In the genomic region with DNA sequence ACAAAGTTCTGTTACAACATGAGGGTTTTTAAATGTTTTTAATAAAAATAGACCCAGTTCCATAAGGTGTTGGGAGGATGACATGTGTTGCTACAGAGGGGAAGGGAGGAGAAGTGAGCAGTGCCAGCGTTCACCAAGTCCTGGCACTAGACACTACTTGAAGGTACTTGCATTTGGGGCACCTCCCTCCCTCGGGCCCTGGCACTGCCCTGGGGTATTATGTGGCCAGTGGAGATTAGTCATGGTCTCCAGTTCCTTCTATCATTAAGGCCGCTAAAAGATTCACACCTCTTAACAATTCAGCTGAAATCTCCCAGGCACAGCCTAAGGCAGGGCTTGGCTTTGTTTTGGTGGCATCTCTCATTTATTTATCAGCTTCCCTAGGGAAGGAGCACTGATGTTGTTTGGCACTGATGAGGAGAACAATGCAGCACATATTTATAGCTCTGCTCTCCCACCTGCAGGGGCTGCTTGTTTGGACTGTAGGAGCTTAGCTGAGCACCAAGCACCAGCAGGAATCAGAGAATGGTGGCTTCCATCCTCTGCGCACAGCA, we compare ENCODE assay signal across 30 cellular contexts.
DNase-seq lines count a peak whose midpoint lies in the region; ATAC-seq and TF ChIP-seq lines count a peak whose summit lies in the region.
"Had no signal": no experiment of that assay in that cellular context is flagged by ENCODE, and none has a peak within 500 bp of the region (broad histone marks: within the 10 kb centered on the region; RNA-seq: fewer than 3 reads in every experiment).

No MANE protein-coding gene starts in this region.

- CTCF ChIA-PET in mammary epithelial cell (lab: Charles Lee; ENCODE audit: low non-redundant PET) (no interaction called here), MCF 10A (lab: Yijun Ruan, JAX) (no interaction called here), WTC11 (lab: Charles Lee) (interaction anchor here (0.7 kb wide), 1 partner anchor 76 kb away, joined by 3 read pairs; no protein-coding TSS in a partner anchor)

- H3K9ac ChIP-seq in mammary epithelial cell (ENCODE audit: insufficient read depth, low read length) (no peak overlapping the region), MM.1S (ENCODE audit: low read length) (no peak overlapping the region)

- H2AFZ ChIP-seq in mammary epithelial cell (ENCODE audit: low read depth, low read length), result no peak overlapping the region
- H2AFZ ChIP-seq in MM.1S (ENCODE audit: low read length), result no peak overlapping the region

- WGBS in mammary epithelial cell (ENCODE audit: low coverage, missing lambda C conversion rate), result 47% methylated on average over 4 of the region's 4 CpGs

- BruUV-seq in mammary epithelial cell (replicated peaks; lab: Mats Ljungman, UMichigan) (no TSS peak), MCF 10A (replicated peaks; lab: Mats Ljungman, UMichigan) (no TSS peak)

- H3K27me3 Mint-ChIP-seq in MCF 10A (ENCODE audit: insufficient read depth, unreplicated experiment), result no peaks in the 10 kb centered on the region
- no peaks in the 10 kb centered on the region for H3K27me3 Mint-ChIP-seq in WTC11 (ENCODE audit: low read depth)
- no peaks in the 10 kb centered on the region for H3K27me3 Mint-ChIP-seq in natural killer cell (ENCODE audit: low read depth in 2 of 2)
- H3K27me3 Mint-ChIP-seq: activated CD4-positive, alpha-beta memory T cell treated with anti-CD3 and anti-CD28 coated beads for 36 hours; CD8-positive, alpha-beta memory T cell had no signal

- H3K4me3 ChIP-seq in mammary epithelial cell (replicated peaks in 1 of 3; ENCODE audit: insufficient read depth in 1 of 3, low read depth in 2 of 3, low read length in 3 of 3) (no peak overlapping the region), MM.1S (ENCODE audit: low read length) (no peak overlapping the region)
- H3K4me3 ChIP-seq: coronary artery, heart right ventricle, lower lobe of right lung, mucosa of descending colon, ovary had no signal

- H4K20me1 ChIP-seq in mammary epithelial cell (ENCODE audit: insufficient read depth, low read length), result no peaks in the 10 kb centered on the region
- no peaks in the 10 kb centered on the region for H4K20me1 ChIP-seq in MM.1S (ENCODE audit: insufficient read depth, low read length)

- no peaks in the 10 kb centered on the region for H3K9me2 ChIP-seq in MM.1S (replicated peaks; ENCODE audit: insufficient read depth, low read length)

- ATAC-seq in WTC11, result peak; percentile 50
- ATAC-seq in natural killer cell, result no peak
- ATAC-seq: HCT116, heart right ventricle, lower lobe of right lung, mucosa of descending colon, Panc1 had no signal

- H3K4me1 Mint-ChIP-seq in MCF 10A (ENCODE audit: insufficient read depth, unreplicated experiment) (no peaks in the 10 kb centered on the region), WTC11 (0 out of 2 replicates have a peak, but pooled peaks cover 3% of the 10 kb centered on the region), natural killer cell (no peaks in the 10 kb centered on the region)
- H3K4me1 Mint-ChIP-seq: CD8-positive, alpha-beta memory T cell had no signal

- H3K27ac Mint-ChIP-seq in MCF 10A (ENCODE audit: low read depth, unreplicated experiment), result no peak overlapping the region
- no peak overlapping the region for H3K27ac Mint-ChIP-seq in WTC11
- no peak overlapping the region for H3K27ac Mint-ChIP-seq in natural killer cell
- H3K27ac Mint-ChIP-seq: activated CD4-positive, alpha-beta memory T cell treated with anti-CD3 and anti-CD28 coated beads for 36 hours; CD8-positive, alpha-beta memory T cell; nephron had no signal

- H3K79me2 ChIP-seq in mammary epithelial cell (ENCODE audit: insufficient read depth, low read length) (no peaks in the 10 kb centered on the region), MM.1S (ENCODE audit: low read length) (no peaks in the 10 kb centered on the region)

- no peaks in the 10 kb centered on the region for H3F3A ChIP-seq in MM.1S (ENCODE audit: insufficient read depth, low read length)

- intact Hi-C loops in mammary epithelial cell (cut with micrococcal nuclease) (no loop called here), MCF 10A (cut with micrococcal nuclease) (no loop called here), natural killer cell (cut with micrococcal nuclease) (no loop called here)

- H3K27me3 ChIP-seq in mammary epithelial cell (ENCODE audit: insufficient read depth, low read length) (no peaks in the 10 kb centered on the region), MM.1S (replicated peaks; ENCODE audit: insufficient read depth, low read length) (no peaks in the 10 kb centered on the region)
- H3K27me3 ChIP-seq: BE2C, ovary had no signal

- peak; percentile 33 for DNase-seq in mammary epithelial cell
- no peak for DNase-seq in MCF 10A (ENCODE audit: unreplicated experiment)
- peak; percentile 87 for DNase-seq in NCI-H146 treated with DMSO at 0.1 percent for 48 hours (lab: John Stamatoyannopoulos, UW; ENCODE audit: unreplicated experiment)
- no peak for DNase-seq in WTC11 (ENCODE audit: low spot score)
- no peak for DNase-seq in NCI-H226
- DNase-seq in T-helper 2 cell, result no peak
- no peak for DNase-seq in MM.1S
- no peak for DNase-seq in natural killer cell
- DNase-seq: activated CD4-positive, alpha-beta memory T cell treated with anti-CD3 and anti-CD28 coated beads for 36 hours; activated CD8-positive, alpha-beta memory T cell treated with anti-CD3 and anti-CD28 coated beads, Interleukin-2, amount 50 U/mL, for 48 hours; activated naive CD4-positive, alpha-beta T cell treated with anti-CD3 and anti-CD28 coated beads, Interleukin-2, amount 50 U/mL, for 16 hours; amygdala; BE2C; CD8-positive, alpha-beta memory T cell; DMS79 treated with DMSO at 0.1 percent for 48 hours; effector memory CD4-positive, alpha-beta T cell; foreskin fibroblast; heart right ventricle; lower lobe of right lung; mucosa of descending colon; NCI-H1436; NCI-H510A; ovary; stimulated activated naive CD4-positive, alpha-beta T cell treated with Interleukin-2 at 50 U/mL for 16 hours; SW 1271; T1000 had no signal

- POLR2A ChIA-PET in MCF 10A (lab: Yijun Ruan, JAX), result no interaction called here
- POLR2A ChIA-PET in WTC11 (lab: Charles Lee), result no interaction called here

- in situ Hi-C loops in mammary epithelial cell (cut with MboI; ENCODE audit: low sequenced_read_pairs in 2 of 2), result no loop called here

- TF ChIP-seq CTCF in mammary epithelial cell (conservative IDR thresholded peaks at IDR 0.05 in 1 of 2, IDR thresholded peaks at IDR 0.05 in 1 of 2; ENCODE audit: extremely low read depth in 1 of 2, insufficient read depth in 1 of 2, low read depth in 1 of 2, low read length in 2 of 2) (no peak), MCF 10A (IDR thresholded peaks at IDR 0.05; ENCODE audit: unreplicated experiment) (no peak), WTC11 (IDR thresholded peaks at IDR 0.05) (no peak), MM.1S (IDR thresholded peaks at IDR 0.05; ENCODE audit: low read length) (no peak), natural killer cell (IDR thresholded peaks at IDR 0.05) (no peak)

- H3K9me3 Mint-ChIP-seq in MCF 10A (ENCODE audit: unreplicated experiment) (peaks cover 11% of the 10 kb centered on the region), WTC11 (no peaks in the 10 kb centered on the region), natural killer cell (no peaks in the 10 kb centered on the region)
- H3K9me3 Mint-ChIP-seq: activated CD4-positive, alpha-beta memory T cell treated with anti-CD3 and anti-CD28 coated beads for 36 hours; CD8-positive, alpha-beta memory T cell; nephron had no signal

- H3K4me3 Mint-ChIP-seq in MCF 10A (ENCODE audit: unreplicated experiment), result no peak overlapping the region
- H3K4me3 Mint-ChIP-seq in WTC11, result no peak overlapping the region
- no peak overlapping the region for H3K4me3 Mint-ChIP-seq in natural killer cell
- H3K4me3 Mint-ChIP-seq: activated CD4-positive, alpha-beta memory T cell treated with anti-CD3 and anti-CD28 coated beads for 36 hours; CD8-positive, alpha-beta memory T cell; nephron had no signal

- H3K36me3 ChIP-seq in mammary epithelial cell (ENCODE audit: insufficient read depth, low read length) (no peaks in the 10 kb centered on the region), MM.1S (replicated peaks; ENCODE audit: insufficient read depth, low read length) (no peaks in the 10 kb centered on the region)
- H3K36me3 ChIP-seq: BE2C, heart right ventricle, lower lobe of right lung, ovary had no signal

- dilution Hi-C loops in mammary epithelial cell (cut with HindIII; ENCODE audit: low sequenced_read_pairs), result no loop called here

- peaks cover 2% of the 10 kb centered on the region for H3K4me1 ChIP-seq in mammary epithelial cell (ENCODE audit: insufficient read depth, low read length)
- H3K4me1 ChIP-seq in MM.1S (ENCODE audit: low read length), result no peaks in the 10 kb centered on the region
- H3K4me1 ChIP-seq: BE2C, heart right ventricle, lower lobe of right lung had no signal

- H3K36me3 Mint-ChIP-seq in MCF 10A (ENCODE audit: insufficient read depth, unreplicated experiment) (no peaks in the 10 kb centered on the region), WTC11 (0 out of 2 replicates have a peak, but pooled peaks cover 2% of the 10 kb centered on the region), natural killer cell (no peaks in the 10 kb centered on the region)
- H3K36me3 Mint-ChIP-seq: activated CD4-positive, alpha-beta memory T cell treated with anti-CD3 and anti-CD28 coated beads for 36 hours; CD8-positive, alpha-beta memory T cell had no signal

- H3K27ac ChIP-seq in mammary epithelial cell (ENCODE audit: insufficient read depth, low read depth, low read length) (no peak overlapping the region), MM.1S (ENCODE audit: low read length) (no peak overlapping the region)
- H3K27ac ChIP-seq: coronary artery, heart right ventricle, lower lobe of right lung, ovary had no signal

- H3K9me3 ChIP-seq in mammary epithelial cell (replicated peaks; ENCODE audit: insufficient read depth, low read length) (no peaks in the 10 kb centered on the region), MM.1S (replicated peaks; ENCODE audit: insufficient read depth, low read length) (no peaks in the 10 kb centered on the region)
- H3K9me3 ChIP-seq: BE2C, heart right ventricle, lower lobe of right lung, mucosa of descending colon, ovary had no signal

- H3K4me2 ChIP-seq in mammary epithelial cell (ENCODE audit: insufficient read depth, low read depth, low read length) (no peak overlapping the region), MM.1S (ENCODE audit: low read depth, low read length) (no peak overlapping the region)

TF ChIP-seq in WTC11, 78 proteins besides CTCF, POLR2A, EP300 and RAD21 (continues in another document):
- TF ChIP-seq SP1 (CRISPR knock-in tag; conservative IDR thresholded peaks at IDR 0.05), result no peak

Comparison
In these comparisons a context has a peak if more than half of its experiments do, and no peak if none do; other contexts are left out.
1. DNase-seq: peak in mammary epithelial cell (single experiment) and NCI-H146 treated with DMSO at 0.1 percent for 48 hours (single experiment); none in MCF 10A (single experiment), WTC11 (single experiment), NCI-H226 (single experiment), T-helper 2 cell (0 of 5), MM.1S (single experiment) and natural killer cell (single experiment).